1 cellular context compared by ENCODE assay signal in genomic region chr11:47272706-47273105, GRCh38.
TF ChIP-seq lines count a peak whose summit lies in the region.

No MANE protein-coding gene starts in this region.

TF ChIP-seq in endothelial cell of umbilical vein, 7 proteins besides CTCF, POLR2A, EP300 and RAD21:
- TF ChIP-seq, protein P1, sequence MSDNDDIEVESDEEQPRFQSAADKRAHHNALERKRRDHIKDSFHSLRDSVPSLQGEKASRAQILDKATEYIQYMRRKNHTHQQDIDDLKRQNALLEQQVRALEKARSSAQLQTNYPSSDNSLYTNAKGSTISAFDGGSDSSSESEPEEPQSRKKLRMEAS (IDR thresholded peaks at IDR 0.05; ENCODE audit: insufficient read depth, insufficient read length), result no peak
- TF ChIP-seq GATA2 (IDR thresholded peaks at IDR 0.05; ENCODE audit: insufficient read depth, insufficient read length, low read depth, low read length), result no peak
- TF ChIP-seq MYC (IDR thresholded peaks at IDR 0.05; ENCODE audit: low read depth, low read length), result no peak
- no peak for TF ChIP-seq EZH2 (IDR thresholded peaks at IDR 0.05; ENCODE audit: borderline replicate concordance, low read depth, low read length, severe bottlenecking)
- TF ChIP-seq JUN (IDR thresholded peaks at IDR 0.05; ENCODE audit: borderline replicate concordance, insufficient read depth, insufficient read length, low read depth), result no peak
- no peak for TF ChIP-seq FOS (IDR thresholded peaks at IDR 0.05; ENCODE audit: borderline replicate concordance, insufficient read depth, low read length)
- no peak for TF ChIP-seq POLR2AphosphoS5 (IDR thresholded peaks at IDR 0.05; ENCODE audit: insufficient read depth, low read depth, low read length)
